Comparison of ENCODE assay signal across 1 cellular context in genomic region chr18:33959609-33960008, GRCh38.
TF ChIP-seq lines count a peak whose summit lies in the region.

No MANE protein-coding gene starts in this region.

TF ChIP-seq in HEK293, 187 proteins besides CTCF, POLR2A, EP300 and RAD21 (continued from another document):
- no peak for TF ChIP-seq ZNF449 (tag by site-specific recombination; IDR thresholded peaks at IDR 0.05)
- TF ChIP-seq, protein P1, sequence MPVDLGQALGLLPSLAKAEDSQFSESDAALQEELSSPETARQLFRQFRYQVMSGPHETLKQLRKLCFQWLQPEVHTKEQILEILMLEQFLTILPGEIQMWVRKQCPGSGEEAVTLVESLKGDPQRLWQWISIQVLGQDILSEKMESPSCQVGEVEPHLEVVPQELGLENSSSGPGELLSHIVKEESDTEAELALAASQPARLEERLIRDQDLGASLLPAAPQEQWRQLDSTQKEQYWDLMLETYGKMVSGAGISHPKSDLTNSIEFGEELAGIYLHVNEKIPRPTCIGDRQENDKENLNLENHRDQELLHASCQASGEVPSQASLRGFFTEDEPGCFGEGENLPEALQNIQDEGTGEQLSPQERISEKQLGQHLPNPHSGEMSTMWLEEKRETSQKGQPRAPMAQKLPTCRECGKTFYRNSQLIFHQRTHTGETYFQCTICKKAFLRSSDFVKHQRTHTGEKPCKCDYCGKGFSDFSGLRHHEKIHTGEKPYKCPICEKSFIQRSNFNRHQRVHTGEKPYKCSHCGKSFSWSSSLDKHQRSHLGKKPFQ (tag by site-specific recombination; IDR thresholded peaks at IDR 0.05): 0 out of 2 replicates have a peak, but pooled peaks have one; percentile 36
- no peak for TF ChIP-seq ZNF280C (tag by site-specific recombination; IDR thresholded peaks at IDR 0.05)
- TF ChIP-seq ZNF792 (tag by site-specific recombination; IDR thresholded peaks at IDR 0.05): no peak
- TF ChIP-seq, protein P2, sequence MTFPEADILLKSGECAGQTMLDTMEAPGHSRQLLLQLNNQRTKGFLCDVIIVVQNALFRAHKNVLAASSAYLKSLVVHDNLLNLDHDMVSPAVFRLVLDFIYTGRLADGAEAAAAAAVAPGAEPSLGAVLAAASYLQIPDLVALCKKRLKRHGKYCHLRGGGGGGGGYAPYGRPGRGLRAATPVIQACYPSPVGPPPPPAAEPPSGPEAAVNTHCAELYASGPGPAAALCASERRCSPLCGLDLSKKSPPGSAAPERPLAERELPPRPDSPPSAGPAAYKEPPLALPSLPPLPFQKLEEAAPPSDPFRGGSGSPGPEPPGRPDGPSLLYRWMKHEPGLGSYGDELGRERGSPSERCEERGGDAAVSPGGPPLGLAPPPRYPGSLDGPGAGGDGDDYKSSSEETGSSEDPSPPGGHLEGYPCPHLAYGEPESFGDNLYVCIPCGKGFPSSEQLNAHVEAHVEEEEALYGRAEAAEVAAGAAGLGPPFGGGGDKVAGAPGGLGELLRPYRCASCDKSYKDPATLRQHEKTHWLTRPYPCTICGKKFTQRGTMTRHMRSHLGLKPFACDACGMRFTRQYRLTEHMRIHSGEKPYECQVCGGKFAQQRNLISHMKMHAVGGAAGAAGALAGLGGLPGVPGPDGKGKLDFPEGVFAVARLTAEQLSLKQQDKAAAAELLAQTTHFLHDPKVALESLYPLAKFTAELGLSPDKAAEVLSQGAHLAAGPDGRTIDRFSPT (tag by site-specific recombination; IDR thresholded peaks at IDR 0.05): no peak
- TF ChIP-seq ZFP41 (tag by site-specific recombination; IDR thresholded peaks at IDR 0.05; ENCODE audit: borderline replicate concordance): no peak
- TF ChIP-seq ZNF423 (tag by site-specific recombination; IDR thresholded peaks at IDR 0.05): no peak
- TF ChIP-seq ZNF544 (tag by site-specific recombination; IDR thresholded peaks at IDR 0.05): no peak
- TF ChIP-seq ZBTB8A (tag by site-specific recombination; IDR thresholded peaks at IDR 0.05): no peak
- TF ChIP-seq, protein P3, sequence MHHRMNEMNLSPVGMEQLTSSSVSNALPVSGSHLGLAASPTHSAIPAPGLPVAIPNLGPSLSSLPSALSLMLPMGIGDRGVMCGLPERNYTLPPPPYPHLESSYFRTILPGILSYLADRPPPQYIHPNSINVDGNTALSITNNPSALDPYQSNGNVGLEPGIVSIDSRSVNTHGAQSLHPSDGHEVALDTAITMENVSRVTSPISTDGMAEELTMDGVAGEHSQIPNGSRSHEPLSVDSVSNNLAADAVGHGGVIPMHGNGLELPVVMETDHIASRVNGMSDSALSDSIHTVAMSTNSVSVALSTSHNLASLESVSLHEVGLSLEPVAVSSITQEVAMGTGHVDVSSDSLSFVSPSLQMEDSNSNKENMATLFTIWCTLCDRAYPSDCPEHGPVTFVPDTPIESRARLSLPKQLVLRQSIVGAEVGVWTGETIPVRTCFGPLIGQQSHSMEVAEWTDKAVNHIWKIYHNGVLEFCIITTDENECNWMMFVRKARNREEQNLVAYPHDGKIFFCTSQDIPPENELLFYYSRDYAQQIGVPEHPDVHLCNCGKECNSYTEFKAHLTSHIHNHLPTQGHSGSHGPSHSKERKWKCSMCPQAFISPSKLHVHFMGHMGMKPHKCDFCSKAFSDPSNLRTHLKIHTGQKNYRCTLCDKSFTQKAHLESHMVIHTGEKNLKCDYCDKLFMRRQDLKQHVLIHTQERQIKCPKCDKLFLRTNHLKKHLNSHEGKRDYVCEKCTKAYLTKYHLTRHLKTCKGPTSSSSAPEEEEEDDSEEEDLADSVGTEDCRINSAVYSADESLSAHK (tag by site-specific recombination; IDR thresholded peaks at IDR 0.05): no peak
- no peak for TF ChIP-seq ZNF76 (tag by site-specific recombination; IDR thresholded peaks at IDR 0.05; ENCODE audit: borderline replicate concordance, low read depth)
- no peak for TF ChIP-seq ZNF514 (tag by site-specific recombination; IDR thresholded peaks at IDR 0.05)
